In genomic region chr4:151043803-151044535, GRCh38 we compare ENCODE assay signal across 23 cellular contexts. TPM values are rescaled to one million over a fixed set of nuclear protein-coding genes. Genes with fewer than 3 reads are reported as not detected.
DNase-seq lines count a peak whose midpoint lies in the region; ATAC-seq, FAIRE-seq and TF ChIP-seq lines count a peak whose summit lies in the region.
"Had no signal": no experiment of that assay in that cellular context is flagged by ENCODE, and none has a peak within 500 bp of the region (broad histone marks: within the 10 kb centered on the region; RNA-seq: fewer than 3 reads in every experiment).

No MANE protein-coding gene starts in this region.

- H2AFZ ChIP-seq in GM23248 = no peak overlapping the region
- 0 out of 2 replicates have a peak overlapping the region, but pooled peaks have one; percentile 36 for H2AFZ ChIP-seq in K562 (ENCODE audit: low read depth, low read length)

- H3K79me2 ChIP-seq in GM23248 (ENCODE audit: insufficient read depth) (no peaks in the 10 kb centered on the region), K562 (ENCODE audit: control insufficient read depth, insufficient read depth, low read length) (no peaks in the 10 kb centered on the region)

- peaks cover 5% of the 10 kb centered on the region for H3K4me1 Mint-ChIP-seq in nephron progenitor cell

- H4K20me1 ChIP-seq in GM23248 (ENCODE audit: insufficient read depth) = no peaks in the 10 kb centered on the region
- no peaks in the 10 kb centered on the region for H4K20me1 ChIP-seq in K562 (replicated peaks; ENCODE audit: control insufficient read depth, insufficient read depth, low read length)

- in situ Hi-C loops in GM23248 (cut with MboI) (no loop called here), K562 (cut with MboI) (no loop called here)

- BruUV-seq in K562 (replicated peaks; lab: Mats Ljungman, UMichigan) = no TSS peak

- CTCF ChIA-PET in AG04449 (lab: Yijun Ruan, JAX) (interaction anchor here (0.9 to 1.1 kb wide), 2 partner anchors 8 to 12 kb away, joined by 3 to 4 read pairs; no protein-coding TSS in a partner anchor), K562 (lab: Yijun Ruan, JAX; ENCODE audit: low intra/inter-chr PET ratio) (interaction anchor here (0.7 kb wide), 1 partner anchor 70 kb away, joined by 6 read pairs; no protein-coding TSS in a partner anchor)

- no peak overlapping the region for H3K9ac ChIP-seq in GM23248
- no peak overlapping the region for H3K9ac ChIP-seq in K562 (ENCODE audit: insufficient read depth in 1 of 2, low read depth in 2 of 2, low read length in 2 of 2)
- H3K9ac ChIP-seq: SK-N-SH had no signal

- H3K27ac ChIP-seq in GM23248 (no peak overlapping the region), K562 (ENCODE audit: extremely low read depth, low read depth, low read length) (no peak overlapping the region), breast epithelium (no peak overlapping the region)
- H3K27ac ChIP-seq: A549, RWPE1 had no signal

- no peaks in the 10 kb centered on the region for H3K9me3 Mint-ChIP-seq in nephron progenitor cell

- H3K4me2 ChIP-seq in GM23248 (ENCODE audit: unreplicated experiment) = no peak overlapping the region
- H3K4me2 ChIP-seq in K562 (ENCODE audit: insufficient read depth, low read length) = no peak overlapping the region
- H3K4me2 ChIP-seq: A549, SK-N-SH had no signal

- no peak overlapping the region for H3K4me3 Mint-ChIP-seq in nephron progenitor cell

- DNase-seq in AG04449 (ENCODE audit: low read depth, low spot score) (peak; percentile 5), GM23248 (peak; percentile 3), K562 (ENCODE audit: extremely low read depth in 1 of 4, low spot score in 3 of 4) (no peak), nephron progenitor cell (no peak), breast epithelium (ENCODE audit: low spot score in 2 of 2) (no peak), putamen (ENCODE audit: low spot score) (no peak)
- DNase-seq: BE2C; DND-41; KG1; NCI-H1105; NCI-H2029 treated with DMSO at 0.1 percent for 48 hours; NCI-H226; NCI-H524; NCI-H774; NK-92 treated with Interleukin-12 subunit alpha and Interleukin-12 subunit beta, amount 100 ng/mL, for 24 hours; SIG-M5; SK-N-SH had no signal

- TF ChIP-seq EP300 in K562 (IDR thresholded peaks at IDR 0.05; ENCODE audit: low read length) = no peak

- H3K36me3 ChIP-seq in GM23248 (ENCODE audit: low read depth) (no peaks in the 10 kb centered on the region), K562 (ENCODE audit: control insufficient read depth, insufficient read depth, low read length) (no peaks in the 10 kb centered on the region), breast epithelium (no peaks in the 10 kb centered on the region)
- H3K36me3 ChIP-seq: BE2C had no signal

- no peaks in the 10 kb centered on the region for H3K27me3 ChIP-seq in GM23248 (replicated peaks; ENCODE audit: insufficient read depth)
- H3K27me3 ChIP-seq in K562 (ENCODE audit: control insufficient read depth in 2 of 2, insufficient read depth in 2 of 2, low read length in 2 of 2) = no peaks in the 10 kb centered on the region
- H3K27me3 ChIP-seq in breast epithelium = no peaks in the 10 kb centered on the region
- H3K27me3 ChIP-seq: BE2C had no signal

- H3K4me1 ChIP-seq in GM23248 (ENCODE audit: insufficient read depth) (no peaks in the 10 kb centered on the region), K562 (replicated peaks in 1 of 2; ENCODE audit: control insufficient read depth in 2 of 2, insufficient read depth in 2 of 2, low read length in 2 of 2) (peaks cover 0 to under 1% of the 10 kb centered on the region in 2 experiments; a peak in 2 of 5 replicates), breast epithelium (no peaks in the 10 kb centered on the region)
- H3K4me1 ChIP-seq: A549, BE2C had no signal

- no peak for TF ChIP-seq RAD21 in K562 (CRISPR knock-in tag; conservative IDR thresholded peaks at IDR 0.05 in 1 of 2, IDR thresholded peaks at IDR 0.05 in 1 of 2)

- TF ChIP-seq CTCF in AG04449 (IDR thresholded peaks at IDR 0.05; ENCODE audit: insufficient read depth, low read length, missing control alignments) (no peak), K562 (IDR thresholded peaks at IDR 0.05 in 2 of 3, conservative IDR thresholded peaks at IDR 0.05 in 1 of 3; ENCODE audit: insufficient read depth in 2 of 3, low read depth in 1 of 3, low read length in 3 of 3) (no peak), nephron progenitor cell (IDR thresholded peaks at IDR 0.05) (no peak), breast epithelium (IDR thresholded peaks at IDR 0.05) (no peak)

- 100% methylated on average over 1 of the region's 1 CpG for WGBS in GM23248 (ENCODE audit: low coverage in 1 of 2, low lambda C conversion rate in 2 of 2, missing lambda C conversion rate in 2 of 2), 2 experiments
- WGBS in K562 (ENCODE audit: insufficient coverage, low coverage, missing lambda C conversion rate) = 56% methylated on average over 1 of the region's 1 CpG

- intact Hi-C loops in K562 (cut with micrococcal nuclease) = no loop called here
- intact Hi-C loops in breast epithelium (cut with DNase I; ENCODE audit: low total_unique reads) = loop anchor here (2.0 kb wide), 1 partner anchor 35 kb away; no protein-coding TSS in a partner anchor

- no peaks in the 10 kb centered on the region for H3K9me2 ChIP-seq in GM23248 (ENCODE audit: insufficient read depth)
- H3K9me2 ChIP-seq: SK-N-SH had no signal

- POLR2A ChIA-PET in AG04449 (lab: Yijun Ruan, JAX) (no interaction called here), K562 (lab: Yijun Ruan, JAX) (no interaction called here)

- H3K9me3 ChIP-seq in GM23248 (ENCODE audit: low read depth) (no peaks in the 10 kb centered on the region), K562 (replicated peaks; ENCODE audit: control insufficient read depth, insufficient read depth, low read depth, low read length) (no peaks in the 10 kb centered on the region), breast epithelium (no peaks in the 10 kb centered on the region)
- H3K9me3 ChIP-seq: A549, BE2C, SK-N-SH had no signal

- ATAC-seq in K562 = no peak
- ATAC-seq in HG02981 (IDR thresholded peaks at IDR 0.05; ENCODE audit: unreplicated experiment) = no peak
- ATAC-seq: A549, HCT116 had no signal

- H3K27ac Mint-ChIP-seq in nephron progenitor cell = peak overlapping the region; percentile 36

- no peak for TF ChIP-seq POLR2A in K562 (conservative IDR thresholded peaks at IDR 0.05)
- no peak for TF ChIP-seq POLR2A in breast epithelium (IDR thresholded peaks at IDR 0.05)

- peaks cover 2% of the 10 kb centered on the region for H3K27me3 Mint-ChIP-seq in nephron progenitor cell (ENCODE audit: low read depth, poor library complexity)

- no peaks in the 10 kb centered on the region for H3K36me3 Mint-ChIP-seq in nephron progenitor cell (ENCODE audit: low read depth)

- H3K4me3 ChIP-seq in AG04449 (ENCODE audit: low read depth, low read length) (no peak overlapping the region), GM23248 (no peak overlapping the region), K562 (no peak overlapping the region), breast epithelium (no peak overlapping the region)
- H3K4me3 ChIP-seq: A549 had no signal

- no peak for FAIRE-seq in K562 (lab: Jason Lieb, UNC)
- FAIRE-seq: A549, GM12891, H1 had no signal

- H3F3A ChIP-seq in GM23248 (ENCODE audit: insufficient read depth) = no peaks in the 10 kb centered on the region

- H3K9me1 ChIP-seq in K562 (ENCODE audit: control insufficient read depth, insufficient read depth, low read length) = no peaks in the 10 kb centered on the region

RNA-seq across cellular contexts. Expression of gene LRBA, which starts 28.9 kb away (rescaled TPM):
- 15.7 and 17.8 TPM in 2 replicates for total RNA-seq in GM23248 (2014; rRNA removed; shearing (Covaris generic))
- polyA plus RNA-seq in GM23248 (2016; fragmentation: Nextera tagmentation; extraction: Ambion mirVana) (5.7 and 6.6 TPM in 2 replicates), K562 (2011; rRNA removed) (36.8 and 46.1 TPM in 2 replicates), K562 (2014; fragmentation: Illumina TruSeq; extraction: Trizol) (46.8 and 59.7 TPM in 2 replicates), K562 (2014; fragmentation: Nextera tagmentation; extraction: Ambion mirVana) (10 to 100 TPM; 24.2 to 32.1 TPM), K562 (2014; rRNA removed) (31.9 and 34.4 TPM in 2 replicates)
- total RNA-seq in K562 (2011; cell fraction: chromatin; rRNA removed; ENCODE audit: low replicate concordance) = 104 and 363 TPM in 2 replicates
- total RNA-seq in K562 (2011; cell fraction: nucleolus; rRNA removed) = 53.9 and 87.2 TPM in 2 replicates
- total RNA-seq in K562 (2011; cell fraction: nucleoplasm; rRNA removed) = 148 and 201 TPM in 2 replicates
- total RNA-seq in K562 (2014; rRNA removed) (55.5 and 60.2 TPM in 2 replicates), K562 (2014; rRNA removed; fragmentation: Illumina TruSeq; extraction: Trizol) (88.7 and 92.7 TPM in 2 replicates), K562 (2015; rRNA removed; fragmentation: Illumina TruSeq; extraction: Trizol) (82.6 and 87.3 TPM in 2 replicates), K562 (2021) (63.0 and 65.9 TPM in 2 replicates), breast epithelium (100 to 1,000 TPM in 1 of 3 donors, 10 to 100 TPM in 2; 26.9 to 138 (median 93.7) TPM)
- 29.9 and 41.2 TPM in 2 replicates for polyA plus RNA-seq in K562 (2011; cell fraction: cytosol; rRNA removed)
- 32.0 and 38.6 TPM in 2 replicates for polyA plus RNA-seq in K562 (2011; cell fraction: nucleus; rRNA removed)
- 42.7 and 50.5 TPM in 2 replicates for polyA plus RNA-seq in K562 (2012)
- polyA minus RNA-seq in K562 (2011; rRNA and poly(A)+ RNA removed) = 341 and 347 TPM in 2 replicates
- 82.8 and 105 TPM in 2 replicates for polyA minus RNA-seq in K562 (2011; cell fraction: cytosol; rRNA and poly(A)+ RNA removed)
- polyA minus RNA-seq in K562 (2011; cell fraction: nucleus; rRNA and poly(A)+ RNA removed) = 202 and 311 TPM in 2 replicates

RNA-seq across cellular contexts. Expression of gene RPS3A, which starts 55.5 kb away (rescaled TPM):
- 1,990 and 2,540 TPM in 2 replicates for total RNA-seq in GM23248 (2014; rRNA removed; shearing (Covaris generic))
- 870 and 943 TPM in 2 replicates for polyA plus RNA-seq in GM23248 (2016; fragmentation: Nextera tagmentation; extraction: Ambion mirVana)
- 296 and 420 TPM in 2 replicates for total RNA-seq in K562 (2011; cell fraction: chromatin; rRNA removed; ENCODE audit: low replicate concordance)
- total RNA-seq in K562 (2011; cell fraction: nucleolus; rRNA removed) = 433 and 451 TPM in 2 replicates
- 773 and 1,562 TPM in 2 replicates for total RNA-seq in K562 (2011; cell fraction: nucleoplasm; rRNA removed)
- total RNA-seq in K562 (2014; rRNA removed) = 1,793 and 2,102 TPM in 2 replicates
- 3,891 and 4,298 TPM in 2 replicates for total RNA-seq in K562 (2014; rRNA removed; fragmentation: Illumina TruSeq; extraction: Trizol)
- 2,923 and 3,036 TPM in 2 replicates for total RNA-seq in K562 (2015; rRNA removed; fragmentation: Illumina TruSeq; extraction: Trizol)
- total RNA-seq in K562 (2021) = 2,407 and 2,649 TPM in 2 replicates
- 4,895 and 5,488 TPM in 2 replicates for polyA plus RNA-seq in K562 (2011; rRNA removed)
- 887 and 2,354 TPM in 2 replicates for polyA plus RNA-seq in K562 (2011; cell fraction: cytosol; rRNA removed)
- 570 and 1,423 TPM in 2 replicates for polyA plus RNA-seq in K562 (2011; cell fraction: nucleus; rRNA removed)
- 2,139 and 3,584 TPM in 2 replicates for polyA plus RNA-seq in K562 (2012)
- polyA plus RNA-seq in K562 (2014; fragmentation: Illumina TruSeq; extraction: Trizol) = 2,678 and 2,756 TPM in 2 replicates
- 1,000 to 10,000 TPM; 3,558 to 3,768 TPM for polyA plus RNA-seq in K562 (2014; fragmentation: Nextera tagmentation; extraction: Ambion mirVana)
- 2,761 and 3,554 TPM in 2 replicates for polyA plus RNA-seq in K562 (2014; rRNA removed)
- polyA minus RNA-seq in K562 (2011; rRNA and poly(A)+ RNA removed) = 1,733 and 2,092 TPM in 2 replicates
- polyA minus RNA-seq in K562 (2011; cell fraction: cytosol; rRNA and poly(A)+ RNA removed) = 660 and 683 TPM in 2 replicates
- 140 and 302 TPM in 2 replicates for polyA minus RNA-seq in K562 (2011; cell fraction: nucleus; rRNA and poly(A)+ RNA removed)
- total RNA-seq in breast epithelium = 1,000 to 10,000 TPM; 3,228 to 5,074 (median 4,710) TPM

Comparison
In these comparisons a context has a peak if more than half of its experiments do, and no peak if none do; other contexts are left out.
1. DNase-seq: peak in AG04449 (single experiment) and GM23248 (single experiment); none in K562 (0 of 4), nephron progenitor cell (single experiment), breast epithelium (0 of 2) and putamen (single experiment).